Comparison of ENCODE assay signal across 14 cellular contexts in genomic region chr7:148727501-148728278, GRCh38. TPM values are rescaled to one million over a fixed set of nuclear protein-coding genes. Genes with fewer than 3 reads are reported as not detected.
DNase-seq lines count a peak whose midpoint lies in the region; ATAC-seq, FAIRE-seq and TF ChIP-seq lines count a peak whose summit lies in the region.
"Had no signal": no experiment of that assay in that cellular context is flagged by ENCODE, and none has a peak within 500 bp of the region (broad histone marks: within the 10 kb centered on the region; RNA-seq: fewer than 3 reads in every experiment).

No MANE protein-coding gene starts in this region.

- H4K20me1 ChIP-seq in keratinocyte (ENCODE audit: control insufficient read depth, extremely low read depth, insufficient read depth, low read length) = peaks cover 10% of the 10 kb centered on the region

- TF ChIP-seq CTCF in keratinocyte (optimal IDR thresholded peaks at IDR 0.05 in 1 of 3, IDR thresholded peaks at IDR 0.05 in 1 of 3, conservative IDR thresholded peaks at IDR 0.05 in 1 of 3; ENCODE audit: extremely low read depth in 1 of 3, insufficient read depth in 2 of 3, low read length in 3 of 3) (peak; percentile 9 to 29 (median 18)), BE2C (IDR thresholded peaks at IDR 0.05; ENCODE audit: low read depth, low read length) (no peak)

- H3K4me2 ChIP-seq in keratinocyte (ENCODE audit: control insufficient read depth, extremely low read depth, insufficient read depth, low read depth, low read length) = peak overlapping the region; percentile 74

- peak; percentile 93 for FAIRE-seq in keratinocyte (lab: Jason Lieb, UNC)
- FAIRE-seq: K562 had no signal

- ATAC-seq in CD4-positive, CD25-positive, alpha-beta regulatory T cell (ENCODE audit: low read depth in 2 of 2) = no peak
- no peak for ATAC-seq in HG03520 (IDR thresholded peaks at IDR 0.05; ENCODE audit: unreplicated experiment)
- ATAC-seq: K562 had no signal

- dilution Hi-C loops in keratinocyte (cut with MboI; ENCODE audit: extremely low pct_ligation_motif_present, low sequenced_read_pairs) = no loop called here

- H3K9me3 Mint-ChIP-seq in CD4-positive, CD25-positive, alpha-beta regulatory T cell = no peaks in the 10 kb centered on the region
- no peaks in the 10 kb centered on the region for H3K9me3 Mint-ChIP-seq in T-helper 2 cell treated with Interferon-gamma antibody and Interleukin-4, amounts not matched to agents 5 μg/mL and 100 μg/mL, for 36 hours

- H3K9me3 ChIP-seq in CD4-positive, CD25-positive, alpha-beta regulatory T cell (ENCODE audit: control insufficient read depth in 2 of 2, low read length in 2 of 2) = no peaks in the 10 kb centered on the region
- H3K9me3 ChIP-seq in keratinocyte (ENCODE audit: control insufficient read depth, low read depth, low read length) (no peaks in the 10 kb centered on the region), BE2C (no peaks in the 10 kb centered on the region)
- H3K9me3 ChIP-seq: right atrium auricular region had no signal

- no peaks in the 10 kb centered on the region for H3K27me3 Mint-ChIP-seq in CD4-positive, CD25-positive, alpha-beta regulatory T cell
- H3K27me3 Mint-ChIP-seq in T-helper 2 cell treated with Interferon-gamma antibody and Interleukin-4, amounts not matched to agents 5 μg/mL and 100 μg/mL, for 36 hours (ENCODE audit: low read depth) = no peaks in the 10 kb centered on the region

- peaks cover 94% of the 10 kb centered on the region for H3K79me2 ChIP-seq in keratinocyte (ENCODE audit: control insufficient read depth, insufficient read depth, low read length)

- peak in 1 of 3 donors; percentile 14 for DNase-seq in CD4-positive, CD25-positive, alpha-beta regulatory T cell
- DNase-seq in ELR (ENCODE audit: low read depth) (peak; percentile 60), keratinocyte (ENCODE audit: low read depth, low spot score) (no peak), HK-2 (ENCODE audit: unreplicated experiment) (no peak), BE2C (no peak), NCI-H526 treated with DMSO at 0.1 percent for 48 hours (lab: John Stamatoyannopoulos, UW) (no peak)
- DNase-seq in T-helper 2 cell treated with Interferon-gamma antibody and Interleukin-4, amounts not matched to agents 5 μg/mL and 100 μg/mL, for 36 hours (ENCODE audit: low spot score) = no peak
- DNase-seq: cerebellar nuclear complex, DMS79 treated with DMSO at 0.1 percent for 48 hours, NCI-H1417 treated with DMSO at 0.1 percent for 48 hours, SW 1271 had no signal

- H3K4me1 ChIP-seq in CD4-positive, CD25-positive, alpha-beta regulatory T cell (ENCODE audit: control insufficient read depth, insufficient read depth, low read length, poor library complexity, severe bottlenecking) = peaks cover 34% of the 10 kb centered on the region
- peaks cover 13% of the 10 kb centered on the region for H3K4me1 ChIP-seq in keratinocyte (ENCODE audit: control insufficient read depth, extremely low read depth, insufficient read depth, low read length)
- H3K4me1 ChIP-seq in BE2C = no peaks in the 10 kb centered on the region

- H3K36me3 ChIP-seq in CD4-positive, CD25-positive, alpha-beta regulatory T cell (ENCODE audit: control insufficient read depth, insufficient read depth, low read length) = peaks cover 30% of the 10 kb centered on the region
- peaks cover 0 to 2% of the 10 kb centered on the region in 2 experiments for H3K36me3 ChIP-seq in keratinocyte (ENCODE audit: control insufficient read depth in 2 of 2, extremely low read depth in 1 of 2, insufficient read depth in 2 of 2, low read length in 2 of 2)
- H3K36me3 ChIP-seq in BE2C = peaks cover 14% of the 10 kb centered on the region

- H3K27ac ChIP-seq in CD4-positive, CD25-positive, alpha-beta regulatory T cell (ENCODE audit: insufficient read depth, low read length, poor library complexity, severe bottlenecking) = no peak overlapping the region
- peak overlapping the region; percentile 52 for H3K27ac ChIP-seq in keratinocyte (ENCODE audit: control insufficient read depth, insufficient read depth, low read length)
- H3K27ac ChIP-seq: right atrium auricular region had no signal

- H3K27me3 ChIP-seq in CD4-positive, CD25-positive, alpha-beta regulatory T cell (ENCODE audit: control insufficient read depth, insufficient read depth, low read length) = no peaks in the 10 kb centered on the region
- no peaks in the 10 kb centered on the region for H3K27me3 ChIP-seq in keratinocyte (ENCODE audit: control insufficient read depth, extremely low read depth, insufficient read depth, low read length)
- H3K27me3 ChIP-seq in BE2C = no peaks in the 10 kb centered on the region
- H3K27me3 ChIP-seq: right atrium auricular region had no signal

- H2AFZ ChIP-seq in keratinocyte (ENCODE audit: control insufficient read depth, low read length) = no peak overlapping the region

- H3K9me1 ChIP-seq in keratinocyte (ENCODE audit: control insufficient read depth, extremely low read depth, insufficient read depth, low read length) = peaks cover 2% of the 10 kb centered on the region

- peaks cover 12% of the 10 kb centered on the region for H3K36me3 Mint-ChIP-seq in CD4-positive, CD25-positive, alpha-beta regulatory T cell
- peaks cover 18% of the 10 kb centered on the region for H3K36me3 Mint-ChIP-seq in T-helper 2 cell treated with Interferon-gamma antibody and Interleukin-4, amounts not matched to agents 5 μg/mL and 100 μg/mL, for 36 hours (ENCODE audit: low read depth)

- no peak overlapping the region for H3K9ac ChIP-seq in keratinocyte (ENCODE audit: control insufficient read depth, extremely low read depth, insufficient read depth, low read length)

- H3K27ac Mint-ChIP-seq in CD4-positive, CD25-positive, alpha-beta regulatory T cell = peak overlapping the region in 1 of 3 donors; percentile 68
- H3K27ac Mint-ChIP-seq in T-helper 2 cell treated with Interferon-gamma antibody and Interleukin-4, amounts not matched to agents 5 μg/mL and 100 μg/mL, for 36 hours = peak overlapping the region; percentile 53

- peak overlapping the region; percentile 1 for H3K4me3 ChIP-seq in CD4-positive, CD25-positive, alpha-beta regulatory T cell (ENCODE audit: low read depth, low read length)
- H3K4me3 ChIP-seq in keratinocyte (ENCODE audit: control insufficient read depth in 2 of 3, extremely low read depth in 1 of 3, insufficient read depth in 2 of 3, low read depth in 1 of 3, low read length in 3 of 3) (peak overlapping the region in 2 of 3 experiments; percentile 12 to 39), BE2C (ENCODE audit: low read depth, low read length) (no peak overlapping the region)
- H3K4me3 ChIP-seq: K562, right atrium auricular region had no signal

- H3K4me3 Mint-ChIP-seq in CD4-positive, CD25-positive, alpha-beta regulatory T cell = peak overlapping the region in 2 of 4 donors; percentile 0 to 25
- H3K4me3 Mint-ChIP-seq in T-helper 2 cell treated with Interferon-gamma antibody and Interleukin-4, amounts not matched to agents 5 μg/mL and 100 μg/mL, for 36 hours = peak overlapping the region; percentile 51

- H3K4me1 Mint-ChIP-seq in CD4-positive, CD25-positive, alpha-beta regulatory T cell = peaks cover 39 to 75% (median 69%) of the 10 kb centered on the region in 4 donors
- peaks cover 54% of the 10 kb centered on the region for H3K4me1 Mint-ChIP-seq in T-helper 2 cell treated with Interferon-gamma antibody and Interleukin-4, amounts not matched to agents 5 μg/mL and 100 μg/mL, for 36 hours (ENCODE audit: low read depth)

RNA-seq across cellular contexts. Expression of gene CUL1, which starts 29.0 kb away (rescaled TPM):
- total RNA-seq in CD4-positive, CD25-positive, alpha-beta regulatory T cell = 41.4 TPM
- 10 to 100 TPM; 44.5 to 56.9 (median 48.0) TPM for polyA plus RNA-seq in CD4-positive, CD25-positive, alpha-beta regulatory T cell
- polyA plus RNA-seq in keratinocyte = 42.5 to 55.4 TPM (median 50.7 TPM) in 3 replicates
- polyA plus RNA-seq in keratinocyte (2011; ENCODE audit: low read depth) = 38.5 TPM
- 33.8 and 46.0 TPM in 2 replicates for polyA plus RNA-seq in keratinocyte (2011; cell fraction: cytosol; rRNA removed)
- polyA plus RNA-seq in keratinocyte (2011; cell fraction: nucleus; rRNA removed) = 48.2 and 55.5 TPM in 2 replicates
- polyA plus RNA-seq in keratinocyte (2012; ENCODE audit: low replicate concordance) = 40.6 and 44.6 TPM in 2 replicates
- 16.9 to 51.3 TPM (median 39.4 TPM) in 3 replicates for polyA minus RNA-seq in keratinocyte
- polyA minus RNA-seq in keratinocyte (2011; cell fraction: cytosol; rRNA and poly(A)+ RNA removed) = 32.8 TPM
- 26.4 and 46.0 TPM in 2 replicates for polyA minus RNA-seq in keratinocyte (2011; cell fraction: nucleus; rRNA and poly(A)+ RNA removed)
- 31.4 TPM for polyA plus RNA-seq in BE2C (2012; ENCODE audit: insufficient read depth, insufficient read length, low read depth)
